In genomic region chr12:90076851-90077319, GRCh38 we compare ENCODE assay signal across 21 cellular contexts.
DNase-seq lines count a peak whose midpoint lies in the region; ATAC-seq, FAIRE-seq and TF ChIP-seq lines count a peak whose summit lies in the region.
"Had no signal": no experiment of that assay in that cellular context is flagged by ENCODE, and none has a peak within 500 bp of the region (broad histone marks: within the 10 kb centered on the region; RNA-seq: fewer than 3 reads in every experiment).

No MANE protein-coding gene starts in this region.

- H3K9me3 Mint-ChIP-seq in mesothelial cell of epicardium, result peaks cover 9% of the 10 kb centered on the region
- H3K9me3 Mint-ChIP-seq: HFFc6 had no signal

- H3K27me3 ChIP-seq in SK-N-SH (ENCODE audit: insufficient read depth), result no peaks in the 10 kb centered on the region
- H3K27me3 ChIP-seq: testis had no signal

- H3K4me1 ChIP-seq in SK-N-SH (ENCODE audit: control insufficient read depth in 1 of 2, insufficient read depth in 2 of 2, low read depth in 1 of 2, low read length in 1 of 2), result no peaks in the 10 kb centered on the region
- H3K4me1 ChIP-seq: testis had no signal

- no peaks in the 10 kb centered on the region for H3K79me2 ChIP-seq in SK-N-SH (ENCODE audit: insufficient read depth)

- no peak overlapping the region for H3K4me2 ChIP-seq in SK-N-SH

- WGBS in SK-N-SH (ENCODE audit: low lambda C conversion rate), result 53% methylated on average over 3 of the region's 3 CpGs

- H3K4me1 Mint-ChIP-seq in T-helper 17 cell, result peaks cover 22% of the 10 kb centered on the region
- peaks cover 37% of the 10 kb centered on the region for H3K4me1 Mint-ChIP-seq in mesothelial cell of epicardium

- H3K27me3 Mint-ChIP-seq in T-helper 17 cell, result no peaks in the 10 kb centered on the region
- H3K27me3 Mint-ChIP-seq in mesothelial cell of epicardium (ENCODE audit: low read depth), result no peaks in the 10 kb centered on the region

- CTCF ChIA-PET in SK-N-SH (lab: Yijun Ruan, JAX), result no interaction called here

- H4K20me1 ChIP-seq in SK-N-SH (ENCODE audit: insufficient read depth), result no peaks in the 10 kb centered on the region

- no peak for TF ChIP-seq RAD21 in SK-N-SH (IDR thresholded peaks at IDR 0.05; ENCODE audit: low read length)

- no peaks in the 10 kb centered on the region for H3F3A ChIP-seq in SK-N-SH (replicated peaks; ENCODE audit: insufficient read depth)

- no peak overlapping the region for H3K27ac ChIP-seq in SK-N-SH (ENCODE audit: low read depth in 2 of 2, low read length in 1 of 2)
- H3K27ac ChIP-seq: C4-2B, SK-N-MC, testis had no signal

- POLR2A ChIA-PET in SK-N-SH (lab: Yijun Ruan, JAX), result no interaction called here

- H3K4me3 Mint-ChIP-seq in T-helper 17 cell (peak overlapping the region; percentile 63), mesothelial cell of epicardium (no peak overlapping the region)
- H3K4me3 Mint-ChIP-seq: dendritic cell treated with granulocyte-macrophage colony-stimulating factor and Interleukin-4, amounts not matched to agents 40 ng/mL and 50 ng/mL, for 4 days; HFFc6 had no signal

- no peaks in the 10 kb centered on the region for H3K36me3 Mint-ChIP-seq in T-helper 17 cell (ENCODE audit: low read depth)
- peaks cover 6% of the 10 kb centered on the region for H3K36me3 Mint-ChIP-seq in mesothelial cell of epicardium

- H3K9me3 ChIP-seq in SK-N-SH (no peaks in the 10 kb centered on the region), T-helper 17 cell (ENCODE audit: control insufficient read depth, low read length, poor library complexity, severe bottlenecking) (no peaks in the 10 kb centered on the region)
- H3K9me3 ChIP-seq: testis had no signal

- no peak for TF ChIP-seq EP300 in SK-N-SH (IDR thresholded peaks at IDR 0.05; ENCODE audit: borderline replicate concordance in 1 of 2, low read depth in 1 of 2, low read length in 1 of 2)

- H2AFZ ChIP-seq in SK-N-SH (ENCODE audit: low read depth), result no peak overlapping the region

- no peak for TF ChIP-seq CTCF in SK-N-SH (IDR thresholded peaks at IDR 0.05)
- no peak for TF ChIP-seq CTCF in mesothelial cell of epicardium (IDR thresholded peaks at IDR 0.05; ENCODE audit: unreplicated experiment)

- FAIRE-seq in GM12891 (lab: Jason Lieb, UNC), result peak; percentile 5
- FAIRE-seq: islet of Langerhans had no signal

- peak overlapping the region; percentile 67 for H3K27ac Mint-ChIP-seq in T-helper 17 cell
- peak overlapping the region; percentile 56 for H3K27ac Mint-ChIP-seq in mesothelial cell of epicardium
- H3K27ac Mint-ChIP-seq: dendritic cell treated with granulocyte-macrophage colony-stimulating factor and Interleukin-4, amounts not matched to agents 40 ng/mL and 50 ng/mL, for 4 days; HFFc6 had no signal

- TF ChIP-seq POLR2A in GM12891 (IDR thresholded peaks at IDR 0.05; ENCODE audit: low read depth, low read length), result no peak

- DNase-seq in SK-N-SH (no peak), GM12891 (ENCODE audit: insufficient read length, low spot score) (no peak), T-helper 17 cell (no peak), mesothelial cell of epicardium (ENCODE audit: low spot score in 2 of 2, unreplicated experiment in 2 of 2) (no peak), HuH-7.5 (ENCODE audit: low spot score) (no peak)
- DNase-seq: HFFc6, hippocampal formation, KG1, NCI-H1048, NCI-H2107, NCI-H774, occipital lobe, right cardiac atrium, testis had no signal

- H3K9ac ChIP-seq in SK-N-SH, result no peak overlapping the region

- no peak for ATAC-seq in SK-N-SH treated with all-trans-retinoic acid at 6 μM for 48 hours
- peak; percentile 73 for ATAC-seq in T-helper 17 cell
- ATAC-seq in GM18498 (IDR thresholded peaks at IDR 0.05; ENCODE audit: unreplicated experiment), result no peak
- no peak for ATAC-seq in HG03097 (IDR thresholded peaks at IDR 0.05; ENCODE audit: low FRiP score, unreplicated experiment)
- ATAC-seq: right cardiac atrium had no signal

- no peaks in the 10 kb centered on the region for H3K9me2 ChIP-seq in SK-N-SH

- no peaks in the 10 kb centered on the region for H3K36me3 ChIP-seq in SK-N-SH (replicated peaks in 1 of 2; ENCODE audit: control insufficient read depth in 1 of 2, insufficient read depth in 2 of 2, low read length in 1 of 2)

- no peak overlapping the region for H3K4me3 ChIP-seq in SK-N-SH (ENCODE audit: low read depth in 2 of 2, low read length in 1 of 2)
- H3K4me3 ChIP-seq: SK-N-MC, testis had no signal

TF ChIP-seq in SK-N-SH treated with all-trans-retinoic acid at 6 μM for 48 hours, 23 proteins besides CTCF, POLR2A, EP300 and RAD21:
- TF ChIP-seq RARB (CRISPR knock-in tag; IDR thresholded peaks at IDR 0.05), result no peak
- peak; percentile 59 for TF ChIP-seq ISL1 (CRISPR knock-in tag; IDR thresholded peaks at IDR 0.05)
- TF ChIP-seq BACH2 (CRISPR knock-in tag; IDR thresholded peaks at IDR 0.05; ENCODE audit: borderline replicate concordance), result no peak
TF ChIP-seq in SK-N-SH treated with all-trans-retinoic acid at 6 μM for 48 hours: peak in this region for 1.

TF ChIP-seq in SK-N-SH, 30 proteins besides CTCF, POLR2A, EP300 and RAD21:
- TF ChIP-seq RCOR1 (IDR thresholded peaks at IDR 0.05; ENCODE audit: low read length) (no peak), YY1 (IDR thresholded peaks at IDR 0.05; ENCODE audit: low read depth) (no peak), FOXM1 (IDR thresholded peaks at IDR 0.05; ENCODE audit: low read depth) (no peak), EZH2phosphoT487 (IDR thresholded peaks at IDR 0.05; ENCODE audit: borderline replicate concordance, low read depth) (no peak), CHD2 (IDR thresholded peaks at IDR 0.05; ENCODE audit: low read length, partially characterized antibody) (no peak), MAX (IDR thresholded peaks at IDR 0.05; ENCODE audit: low read depth) (no peak), TCF12 (IDR thresholded peaks at IDR 0.05) (no peak), MXI1 (IDR thresholded peaks at IDR 0.05; ENCODE audit: low read depth, low read length) (no peak), ELF1 (IDR thresholded peaks at IDR 0.05) (no peak), USF2 (IDR thresholded peaks at IDR 0.05; ENCODE audit: borderline replicate concordance, low read depth, low read length) (no peak), GATA2 (CRISPR knock-in tag; IDR thresholded peaks at IDR 0.05) (no peak), RXRA (IDR thresholded peaks at IDR 0.05; ENCODE audit: borderline replicate concordance, low read depth) (no peak), GABPA (IDR thresholded peaks at IDR 0.05; ENCODE audit: low read depth) (no peak)

TF ChIP-seq in GM12891, 5 proteins besides CTCF, POLR2A, EP300 and RAD21:
- TF ChIP-seq POLR2AphosphoS5 (IDR thresholded peaks at IDR 0.05; ENCODE audit: low read depth, low read length), result no peak
- TF ChIP-seq PAX5 (IDR thresholded peaks at IDR 0.05; ENCODE audit: insufficient read depth, low read length, severe bottlenecking), result no peak
- TF ChIP-seq SPI1 (IDR thresholded peaks at IDR 0.05; ENCODE audit: low read depth, low read length), result no peak
- TF ChIP-seq POU2F2 (IDR thresholded peaks at IDR 0.05; ENCODE audit: low read depth, low read length), result no peak
- TF ChIP-seq TAF1 (IDR thresholded peaks at IDR 0.05; ENCODE audit: low read depth, low read length), result no peak
TF ChIP-seq in GM12891: peak in this region for 0.
